8 cellular contexts compared by ENCODE assay signal in the genomic region with DNA sequence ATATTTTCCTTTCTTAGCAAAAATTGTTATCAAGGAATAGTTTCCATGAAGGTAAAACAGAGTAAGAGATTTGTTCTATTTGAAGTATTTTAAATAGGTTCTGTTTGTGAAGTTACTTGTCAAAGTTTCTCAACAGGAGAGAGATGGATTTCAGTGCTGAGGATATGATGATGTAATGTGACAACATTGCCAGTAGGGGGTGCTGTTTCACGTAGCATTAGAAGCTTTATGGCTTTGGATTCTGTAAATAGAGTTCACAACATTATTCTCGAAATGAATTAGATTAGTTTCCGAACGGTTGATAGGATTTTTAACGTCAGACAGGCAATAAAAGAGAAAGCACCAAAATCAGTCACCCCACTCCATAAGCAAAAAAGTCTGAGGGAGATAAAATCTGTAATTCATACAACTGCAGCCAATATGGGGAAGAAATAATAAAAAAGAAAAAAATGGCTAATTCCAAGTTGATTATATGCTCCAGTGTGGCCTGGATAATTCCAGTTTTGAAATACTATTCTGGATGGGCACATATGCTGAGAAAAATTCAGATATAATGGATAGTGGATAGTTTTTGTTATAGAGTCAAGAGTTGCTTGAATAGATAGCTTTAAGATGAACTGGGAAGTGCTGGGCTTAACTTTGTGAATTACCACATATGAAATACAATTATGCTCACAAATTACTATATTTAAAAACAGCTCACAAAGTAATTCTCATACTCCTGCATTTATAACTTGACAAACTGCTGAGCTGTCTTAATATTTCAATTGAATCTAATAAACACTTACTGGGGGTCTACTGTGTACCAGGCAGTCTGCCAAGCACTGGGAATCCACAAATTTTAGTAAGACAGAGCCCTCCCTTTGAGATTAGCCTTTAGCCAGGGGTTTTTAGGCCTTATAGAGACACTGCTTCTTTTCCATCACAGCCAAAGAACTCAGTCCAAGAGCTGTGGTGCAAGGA.
A peak's percentile ranks its signal among the peaks of the same experiment; 100 is the strongest.
DNase-seq lines count a peak whose midpoint lies in the region; ATAC-seq and TF ChIP-seq lines count a peak whose summit lies in the region.

No MANE protein-coding gene starts in this region.

- H3K9ac ChIP-seq in GM23248 (no peak overlapping the region), Loucy (ENCODE audit: low read depth, low read length, poor library complexity, severe bottlenecking) (no peak overlapping the region)

- H3K79me2 ChIP-seq in GM23248 (ENCODE audit: insufficient read depth) (no peaks in the 10 kb centered on the region), Loucy (ENCODE audit: insufficient read depth, low read length) (no peaks in the 10 kb centered on the region)

- H3K4me2 ChIP-seq in GM23248 (ENCODE audit: unreplicated experiment) (peak overlapping the region; percentile 60), Loucy (ENCODE audit: low read depth, low read length, poor library complexity, severe bottlenecking) (no peak overlapping the region)

- H3K4me3 ChIP-seq in cardiac muscle cell (no peak overlapping the region), GM23248 (0 out of 2 replicates have a peak overlapping the region, but pooled peaks have one; percentile 22), Loucy (ENCODE audit: low read length, poor library complexity, severe bottlenecking) (no peak overlapping the region), choroid plexus epithelial cell (ENCODE audit: low read depth, low read length) (no peak overlapping the region), upper lobe of left lung (no peak overlapping the region)

- intact Hi-C loops in Right ventricle myocardium inferior (cut with DNase I) = loop anchor here (5.0 to 10.0 kb wide), 3 partner anchors 153 to 860 kb away; no protein-coding TSS in a partner anchor

- H3K9me2 ChIP-seq in GM23248 (ENCODE audit: insufficient read depth) = no peaks in the 10 kb centered on the region
- H3K9me2 ChIP-seq in Loucy (replicated peaks; ENCODE audit: low read depth, low read length) = no peaks in the 10 kb centered on the region

- H3K27ac ChIP-seq in cardiac muscle cell = no peak overlapping the region
- no peak overlapping the region for H3K27ac ChIP-seq in GM23248
- no peak overlapping the region for H3K27ac ChIP-seq in upper lobe of left lung

- WGBS in GM23248 (ENCODE audit: low coverage in 1 of 2, low lambda C conversion rate in 2 of 2, missing lambda C conversion rate in 2 of 2), 2 experiments = 0 to 1% methylated on average over 5 of the region's 5 CpGs
- 0 to 1% methylated on average over 5 of the region's 5 CpGs for WGBS in upper lobe of left lung, 2 donors

- peak overlapping the region; percentile 47 for H2AFZ ChIP-seq in GM23248
- peak overlapping the region; percentile 26 for H2AFZ ChIP-seq in Loucy (ENCODE audit: low read length)

- H3K4me1 ChIP-seq in cardiac muscle cell (ENCODE audit: low read depth) = no peaks in the 10 kb centered on the region
- peaks cover 13% of the 10 kb centered on the region for H3K4me1 ChIP-seq in GM23248 (ENCODE audit: insufficient read depth)
- no peaks in the 10 kb centered on the region for H3K4me1 ChIP-seq in Loucy (ENCODE audit: insufficient read depth, low read length, poor library complexity, severe bottlenecking)
- peaks cover 0 to 3% (median 0%) of the 10 kb centered on the region in 4 donors for H3K4me1 ChIP-seq in upper lobe of left lung

- ATAC-seq in Right ventricle myocardium inferior (no peak), upper lobe of left lung (ENCODE audit: low FRiP score in 2 of 2) (peak in 1 of 2 donors; percentile 84)

- in situ Hi-C loops in GM23248 (cut with MboI) = loop anchor here (10.0 to 25.0 kb wide), 2 partner anchors 283 to 860 kb away; no protein-coding TSS in a partner anchor

- DNase-seq in cardiac muscle cell (ENCODE audit: low read depth in 1 of 2, low spot score in 1 of 2) (peak; percentile 63 to 82), Right ventricle myocardium inferior (ENCODE audit: missing footprints) (no peak), GM23248 (peak; percentile 66), SHP77 (lab: John Stamatoyannopoulos, UW) (peak; percentile 30 to 33), choroid plexus epithelial cell (ENCODE audit: low read depth) (peak; percentile 85), lung microvascular endothelial cell (ENCODE audit: low read depth in 2 of 2) (peak; percentile 69 to 79), upper lobe of left lung (no peak)

- H3K36me3 ChIP-seq in cardiac muscle cell (no peaks in the 10 kb centered on the region), GM23248 (ENCODE audit: low read depth) (no peaks in the 10 kb centered on the region), Loucy (ENCODE audit: insufficient read depth, low read length) (no peaks in the 10 kb centered on the region), upper lobe of left lung (no peaks in the 10 kb centered on the region)

- H4K20me1 ChIP-seq in GM23248 (ENCODE audit: insufficient read depth) (no peaks in the 10 kb centered on the region), Loucy (ENCODE audit: insufficient read depth, low read length, poor library complexity, severe bottlenecking) (no peaks in the 10 kb centered on the region)

- TF ChIP-seq CTCF in cardiac muscle cell (IDR thresholded peaks at IDR 0.05; ENCODE audit: low read depth, low read length) (peak; percentile 76), Loucy (conservative IDR thresholded peaks at IDR 0.05; ENCODE audit: low read length) (peak; percentile 98), choroid plexus epithelial cell (conservative IDR thresholded peaks at IDR 0.05; ENCODE audit: low read depth, low read length) (peak; percentile 72), upper lobe of left lung (IDR thresholded peaks at IDR 0.05) (peak; percentile 68 to 85 (median 77))

- TF ChIP-seq EP300 in upper lobe of left lung (IDR thresholded peaks at IDR 0.05) = no peak

- H3K9me3 ChIP-seq in cardiac muscle cell (ENCODE audit: low read depth) (no peaks in the 10 kb centered on the region), GM23248 (ENCODE audit: low read depth) (no peaks in the 10 kb centered on the region), Loucy (ENCODE audit: insufficient read depth, low read depth, low read length) (no peaks in the 10 kb centered on the region), upper lobe of left lung (no peaks in the 10 kb centered on the region)

- TF ChIP-seq POLR2A in upper lobe of left lung (IDR thresholded peaks at IDR 0.05) = no peak

- H3K27me3 ChIP-seq in cardiac muscle cell (peaks cover 8% of the 10 kb centered on the region), GM23248 (replicated peaks; ENCODE audit: insufficient read depth) (no peaks in the 10 kb centered on the region), Loucy (ENCODE audit: insufficient read depth, low read length, poor library complexity, severe bottlenecking) (no peaks in the 10 kb centered on the region), upper lobe of left lung (no peaks in the 10 kb centered on the region)

- no peaks in the 10 kb centered on the region for H3F3A ChIP-seq in GM23248 (ENCODE audit: insufficient read depth)
- no peaks in the 10 kb centered on the region for H3F3A ChIP-seq in Loucy (ENCODE audit: low read depth)

Comparison
In these comparisons a context has a peak if more than half of its experiments do, and no peak if none do; other contexts are left out.
1. DNase-seq: peak in cardiac muscle cell (2 of 2), GM23248 (single experiment), SHP77 (2 of 2), choroid plexus epithelial cell (single experiment) and lung microvascular endothelial cell (2 of 2); none in Right ventricle myocardium inferior (single experiment) and upper lobe of left lung (0 of 2).
2. Peak in every context shown above with its lines, with median percentiles within 50 percentile points of each other: CTCF ChIP-seq.